8 cellular contexts compared by ENCODE assay signal in the genomic region with DNA sequence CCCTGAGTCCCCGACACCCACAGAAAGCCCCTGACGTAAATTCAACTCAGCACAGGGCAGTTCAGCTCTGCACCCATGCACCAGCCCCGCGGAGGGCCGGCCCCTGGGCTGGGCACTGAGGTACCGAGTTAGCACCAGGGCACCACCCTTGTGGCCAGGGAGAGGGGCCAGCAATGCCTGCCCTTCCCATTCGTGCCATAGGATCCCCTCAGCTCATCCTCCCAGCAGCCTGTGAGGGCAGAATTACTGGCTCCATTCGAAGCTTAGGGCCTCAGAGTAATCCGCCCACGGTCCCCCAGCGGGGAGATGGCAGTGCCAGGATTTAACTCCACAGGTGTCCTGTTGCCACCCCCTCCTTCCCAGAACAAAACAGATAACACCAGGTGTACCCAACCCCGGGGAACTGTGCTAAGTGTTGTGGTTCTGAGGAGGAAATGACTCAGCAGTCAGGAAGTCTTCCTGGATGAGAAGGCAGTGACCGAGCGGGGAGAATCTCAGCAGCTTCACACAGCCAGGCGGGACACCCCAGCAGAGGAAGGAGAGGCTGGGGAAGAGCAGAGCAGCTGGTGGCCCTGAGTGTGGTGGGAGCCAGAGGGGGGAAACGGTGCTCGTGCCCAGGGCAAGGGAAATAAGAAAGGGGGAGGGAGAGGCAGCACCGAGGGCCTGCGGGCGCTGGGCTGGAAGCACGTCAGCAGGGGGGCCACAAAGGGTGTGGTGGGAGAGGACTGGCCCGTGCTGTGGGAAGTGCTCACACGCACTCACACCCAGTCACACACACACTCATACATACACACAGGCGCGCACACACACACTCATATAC. TPM values are rescaled to one million over a fixed set of nuclear protein-coding genes. Genes with fewer than 3 reads are reported as not detected.
A peak's percentile ranks its signal among the peaks of the same experiment; 100 is the strongest.
DNase-seq lines count a peak whose midpoint lies in the region; ATAC-seq and TF ChIP-seq lines count a peak whose summit lies in the region.

No MANE protein-coding gene starts in this region.

- H3K9me3 ChIP-seq in mucosa of descending colon: no peaks in the 10 kb centered on the region
- H3K9me3 ChIP-seq in thoracic aorta: no peaks in the 10 kb centered on the region

- no peaks in the 10 kb centered on the region for H3K27me3 ChIP-seq in thoracic aorta (replicated peaks; ENCODE audit: insufficient read depth)

- H3K36me3 ChIP-seq in mucosa of descending colon (ENCODE audit: low read depth) (no peaks in the 10 kb centered on the region), thoracic aorta (no peaks in the 10 kb centered on the region)

- no peak for TF ChIP-seq CTCF in GM10248 (IDR thresholded peaks at IDR 0.05; ENCODE audit: control extremely low read depth, extremely low read depth, low read depth, missing control alignments)
- no peak for TF ChIP-seq CTCF in HFF-Myc (IDR thresholded peaks at IDR 0.05; ENCODE audit: low read depth, low read length, missing control alignments)
- no peak for TF ChIP-seq CTCF in mucosa of descending colon (IDR thresholded peaks at IDR 0.05)
- TF ChIP-seq CTCF in thoracic aorta (IDR thresholded peaks at IDR 0.05): no peak

- CTCF ChIA-PET in GM10248 (lab: Yijun Ruan, JAX): no interaction called here

- peak; percentile 66 for DNase-seq in GM10248 (ENCODE audit: extremely low spot score)
- DNase-seq in HFF-Myc (ENCODE audit: extremely low read depth, low read depth): peak; percentile 83
- DNase-seq in MV-4-11 (lab: John Stamatoyannopoulos, UW): peak; percentile 36
- peak; percentile 32 for DNase-seq in UCSD-AML1 (lab: John Stamatoyannopoulos, UW; ENCODE audit: unreplicated experiment)
- peak; percentile 8 for DNase-seq in effector CD4-positive, alpha-beta T cell
- DNase-seq in mucosa of descending colon: peak; percentile 54 to 71 (median 55)
- DNase-seq in thoracic aorta (ENCODE audit: low spot score): peak; percentile 41
- no peak for DNase-seq in DMS114 treated with DMSO at 0.1 percent for 48 hours (lab: John Stamatoyannopoulos, UW; ENCODE audit: unreplicated experiment)

- POLR2A ChIA-PET in GM10248 (lab: Yijun Ruan, JAX): no interaction called here

- H3K4me1 ChIP-seq in mucosa of descending colon (ENCODE audit: low read depth): peaks cover 12% of the 10 kb centered on the region
- peaks cover 40 to 51% of the 10 kb centered on the region in 2 donors for H3K4me1 ChIP-seq in thoracic aorta (ENCODE audit: control insufficient read depth in 1 of 2, low read depth in 2 of 2)

- H3K4me3 ChIP-seq in HFF-Myc (replicated peaks; ENCODE audit: low read depth, low read length) (no peak overlapping the region), mucosa of descending colon (no peak overlapping the region), thoracic aorta (peak overlapping the region; percentile 58)

- peak overlapping the region; percentile 82 to 89 for H3K27ac ChIP-seq in thoracic aorta

- ATAC-seq in mucosa of descending colon (peak; percentile 84), thoracic aorta (ENCODE audit: insufficient number of reproducible peaks, low FRiP score, low read depth) (peak; percentile 63)

- intact Hi-C loops in mucosa of descending colon (cut with DNase I, micrococcal nuclease): no loop called here

RNA-seq across cellular contexts. Expression of a gene that starts 59.6 kb away (rescaled TPM):
- total RNA-seq in mucosa of descending colon (10 to 100 TPM in 2 of 3 donors, 1 to 10 TPM in 1; 4.8 to 64.5 (median 10.8) TPM), thoracic aorta (10 to 100 TPM; 31.9 to 34.0 TPM)
